In genomic region chr10:102608487-102608886, GRCh38 we compare ENCODE assay signal across 19 cellular contexts. TPM values are rescaled to one million over a fixed set of nuclear protein-coding genes. Genes with fewer than 3 reads are reported as not detected.
DNase-seq lines count a peak whose midpoint lies in the region; ATAC-seq and TF ChIP-seq lines count a peak whose summit lies in the region.
"Had no signal": no experiment of that assay in that cellular context is flagged by ENCODE, and none has a peak within 500 bp of the region (broad histone marks: within the 10 kb centered on the region; RNA-seq: fewer than 3 reads in every experiment).

No MANE protein-coding gene starts in this region.

- no peak overlapping the region for H2BK15ac ChIP-seq in H9 (ENCODE audit: low read depth, low read length)

- BruUV-seq in Caco-2 (replicated peaks; lab: Mats Ljungman, UMichigan), result no TSS peak

- no peak overlapping the region for H2BK12ac ChIP-seq in H9 (ENCODE audit: insufficient read length, low read depth, low read length)

- H3K9me3 Mint-ChIP-seq in activated CD8-positive, alpha-beta T cell treated with anti-CD3 and anti-CD28 coated beads for 36 hours, result no peaks in the 10 kb centered on the region
- no peaks in the 10 kb centered on the region for H3K9me3 Mint-ChIP-seq in activated CD8-positive, alpha-beta T cell treated with anti-CD3 and anti-CD28 coated beads, Interleukin-2, amount 10 ng/mL, durations not matched to agents 7 days and 5 days (ENCODE audit: insufficient read depth)
- no peaks in the 10 kb centered on the region for H3K9me3 Mint-ChIP-seq in H9
- no peaks in the 10 kb centered on the region for H3K9me3 Mint-ChIP-seq in stimulated activated naive B cell treated with anti-CD40 and anti-IgM and Interleukin-4, amounts not matched to agents 10 μg/mL and 1 μg/mL and 100 μg/mL, for 72 hours
- H3K9me3 Mint-ChIP-seq in Caco-2 (ENCODE audit: unreplicated experiment), result no peaks in the 10 kb centered on the region

- H3K27me3 ChIP-seq in H9 (ENCODE audit: insufficient read depth, low read length) (no peaks in the 10 kb centered on the region), brain microvascular endothelial cell (replicated peaks) (no peaks in the 10 kb centered on the region), MM.1S (replicated peaks; ENCODE audit: insufficient read depth, low read length) (no peaks in the 10 kb centered on the region), Caco-2 (replicated peaks; ENCODE audit: control insufficient read depth, insufficient read depth, low read length) (no peaks in the 10 kb centered on the region)
- H3K27me3 ChIP-seq: ascending aorta, upper lobe of left lung had no signal

- no peaks in the 10 kb centered on the region for H3K9me2 ChIP-seq in MM.1S (replicated peaks; ENCODE audit: insufficient read depth, low read length)

- no peaks in the 10 kb centered on the region for H3K23me2 ChIP-seq in H9 (ENCODE audit: insufficient read length, low read depth, low read length, poor library complexity, severe bottlenecking)

- H3K18ac ChIP-seq in H9 (ENCODE audit: insufficient read length, low read depth, low read length), result no peak overlapping the region

- H3F3A ChIP-seq in MM.1S (ENCODE audit: insufficient read depth, low read length), result no peaks in the 10 kb centered on the region

- no peak overlapping the region for H3K27ac Mint-ChIP-seq in activated CD8-positive, alpha-beta T cell treated with anti-CD3 and anti-CD28 coated beads for 36 hours
- no peak overlapping the region for H3K27ac Mint-ChIP-seq in activated CD8-positive, alpha-beta T cell treated with anti-CD3 and anti-CD28 coated beads, Interleukin-2, amount 10 ng/mL, durations not matched to agents 7 days and 5 days
- peak overlapping the region in 1 of 3 experiments; percentile 5; a peak in 2 of 7 replicates for H3K27ac Mint-ChIP-seq in H9
- peak overlapping the region; percentile 51 for H3K27ac Mint-ChIP-seq in stimulated activated naive B cell treated with anti-CD40 and anti-IgM and Interleukin-4, amounts not matched to agents 10 μg/mL and 1 μg/mL and 100 μg/mL, for 72 hours
- H3K27ac Mint-ChIP-seq in Caco-2 (ENCODE audit: unreplicated experiment), result no peak overlapping the region
- H3K27ac Mint-ChIP-seq: activated CD8-positive, alpha-beta memory T cell treated with anti-CD3 and anti-CD28 coated beads, Interleukin-2, amount 10 ng/mL, durations not matched to agents 7 days and 5 days had no signal

- in situ Hi-C loops in brain microvascular endothelial cell (cut with HindIII; ENCODE audit: low pct_ligation_motif_present, low sequenced_read_pairs), result no loop called here

- H2BK20ac ChIP-seq in H9 (ENCODE audit: low read depth, low read length, poor library complexity, severe bottlenecking), result no peak overlapping the region

- H3K56ac ChIP-seq in H9 (ENCODE audit: insufficient read length, low read depth, low read length), result no peak overlapping the region

- CTCF ChIA-PET in activated CD8-positive, alpha-beta T cell treated with anti-CD3 and anti-CD28 coated beads for 36 hours (lab: Charles Lee), result interaction anchor here (1.0 to 1.3 kb wide), 3 partner anchors 8 to 257 kb away, joined by 3 to 4 read pairs (median 4); no protein-coding TSS in a partner anchor
- CTCF ChIA-PET in activated CD8-positive, alpha-beta T cell treated with anti-CD3 and anti-CD28 coated beads, Interleukin-2, amount 10 ng/mL, durations not matched to agents 7 days and 5 days (lab: Charles Lee), result interaction anchor here (0.9 to 1.5 kb wide), 4 partner anchors 8 to 25 kb away, joined by 3 to 5 read pairs (median 4); no protein-coding TSS in a partner anchor
- CTCF ChIA-PET in Caco-2 (lab: Charles Lee), result interaction anchor here (1.0 kb wide), 1 partner anchor 36 kb away, joined by 4 read pairs; the partner anchor contains the start of gene TRIM8

- H3K4ac ChIP-seq in H9 (ENCODE audit: low read depth, low read length), result no peak overlapping the region

- H2AFZ ChIP-seq in H9 (ENCODE audit: low read length) (no peak overlapping the region), MM.1S (ENCODE audit: low read length) (no peak overlapping the region)

- H3K27ac ChIP-seq in H9 (ENCODE audit: insufficient read length, low read depth, low read length), result no peak overlapping the region
- H3K27ac ChIP-seq in brain microvascular endothelial cell, result no peak overlapping the region
- H3K27ac ChIP-seq in MM.1S (ENCODE audit: low read length), result no peak overlapping the region
- H3K27ac ChIP-seq: ascending aorta, upper lobe of left lung had no signal

- H2BK5ac ChIP-seq in H9 (ENCODE audit: insufficient read length, low read length), result no peak overlapping the region

- H3K4me3 ChIP-seq in brain microvascular endothelial cell (ENCODE audit: low read depth, low read length), result no peak overlapping the region
- no peak overlapping the region for H3K4me3 ChIP-seq in MM.1S (ENCODE audit: low read length)
- no peak overlapping the region for H3K4me3 ChIP-seq in Caco-2 (ENCODE audit: low read depth, low read length)
- H3K4me3 ChIP-seq: A549, ascending aorta, smooth muscle cell, upper lobe of left lung had no signal

- H3K79me1 ChIP-seq in H9 (ENCODE audit: insufficient read depth, low read depth, low read length, poor library complexity, severe bottlenecking), result no peaks in the 10 kb centered on the region

- no peak overlapping the region for H3K14ac ChIP-seq in H9 (ENCODE audit: insufficient read depth, low read length)

- no peak for ATAC-seq in activated CD8-positive, alpha-beta T cell treated with anti-CD3 and anti-CD28 coated beads for 36 hours
- no peak for ATAC-seq in activated CD8-positive, alpha-beta T cell treated with anti-CD3 and anti-CD28 coated beads, Interleukin-2, amount 10 ng/mL, durations not matched to agents 7 days and 5 days
- peak; percentile 55 to 88 for ATAC-seq in stimulated activated naive B cell treated with anti-CD40 and anti-IgM and Interleukin-4, amounts not matched to agents 10 μg/mL and 1 μg/mL and 100 μg/mL, for 72 hours (replicated peaks)
- ATAC-seq: A549; activated CD8-positive, alpha-beta memory T cell treated with anti-CD3 and anti-CD28 coated beads, Interleukin-2, amount 10 ng/mL, durations not matched to agents 7 days and 5 days had no signal

- no peak overlapping the region for H2AK5ac ChIP-seq in H9 (ENCODE audit: insufficient read length, low read length)

- peak; percentile 31 for DNase-seq in activated CD8-positive, alpha-beta T cell treated with anti-CD3 and anti-CD28 coated beads for 36 hours
- no peak for DNase-seq in activated CD8-positive, alpha-beta T cell treated with anti-CD3 and anti-CD28 coated beads, Interleukin-2, amount 10 ng/mL, durations not matched to agents 7 days and 5 days
- DNase-seq in H9, result no peak
- no peak for DNase-seq in brain microvascular endothelial cell
- DNase-seq in stimulated activated naive B cell treated with anti-CD40 and anti-IgM and Interleukin-4, amounts not matched to agents 10 μg/mL and 1 μg/mL and 100 μg/mL, for 72 hours, result no peak
- no peak for DNase-seq in MM.1S
- DNase-seq in NCI-H748 treated with DMSO at 0.1 percent for 48 hours (lab: John Stamatoyannopoulos, UW), result no peak
- no peak for DNase-seq in Caco-2
- DNase-seq: activated CD8-positive, alpha-beta memory T cell treated with anti-CD3 and anti-CD28 coated beads, Interleukin-2, amount 10 ng/mL, durations not matched to agents 7 days and 5 days; activated gamma-delta T cell treated with Interleukin-2 at 50 U/mL for 16 hours; dermis blood vessel endothelial cell; KBM-7; NCI-H1048; NCI-H2171 treated with DMSO at 0.1 percent for 48 hours; stimulated activated naive CD4-positive, alpha-beta T cell; upper lobe of left lung had no signal

- H3K4me2 ChIP-seq in H9 (ENCODE audit: insufficient read depth, insufficient read length, low read length) (no peak overlapping the region), MM.1S (ENCODE audit: low read depth, low read length) (no peak overlapping the region)
- H3K4me2 ChIP-seq: A549, smooth muscle cell had no signal

- H2BK120ac ChIP-seq in H9 (ENCODE audit: low read depth, low read length, poor library complexity, severe bottlenecking), result no peak overlapping the region

- H3K9me3 ChIP-seq in H9 (ENCODE audit: control insufficient read depth, low read depth, low read length) (no peaks in the 10 kb centered on the region), MM.1S (replicated peaks; ENCODE audit: insufficient read depth, low read length) (no peaks in the 10 kb centered on the region), Caco-2 (no peaks in the 10 kb centered on the region)
- H3K9me3 ChIP-seq: A549, ascending aorta, upper lobe of left lung had no signal

- intact Hi-C loops in activated CD8-positive, alpha-beta T cell treated with anti-CD3 and anti-CD28 coated beads for 36 hours (cut with micrococcal nuclease), result no loop called here
- intact Hi-C loops in Caco-2 (cut with micrococcal nuclease; ENCODE audit: unreplicated experiment), result no loop called here

- H3T11ph ChIP-seq in H9 (ENCODE audit: low read length), result no peak overlapping the region

- POLR2A ChIA-PET in activated CD8-positive, alpha-beta T cell treated with anti-CD3 and anti-CD28 coated beads for 36 hours (lab: Charles Lee), result interaction anchor here (1.0 kb wide), 1 partner anchor 10 kb away, joined by 4 read pairs; no protein-coding TSS in a partner anchor
- POLR2A ChIA-PET in activated CD8-positive, alpha-beta T cell treated with anti-CD3 and anti-CD28 coated beads, Interleukin-2, amount 10 ng/mL, durations not matched to agents 7 days and 5 days (lab: Charles Lee), result interaction anchor here (0.7 kb wide), 1 partner anchor 54 kb away, joined by 4 read pairs; no protein-coding TSS in a partner anchor
- POLR2A ChIA-PET in Caco-2 (lab: Charles Lee), result no interaction called here

- no peak overlapping the region for H4K8ac ChIP-seq in H9 (replicated peaks; ENCODE audit: insufficient read length, low read depth, low read length)

- WGBS in H9 (ENCODE audit: extremely low coverage, insufficient read length, low lambda C conversion rate), result no CpG with 5 or more reads among the region's 2 CpGs

- no peaks in the 10 kb centered on the region for H3K27me3 Mint-ChIP-seq in activated CD8-positive, alpha-beta T cell treated with anti-CD3 and anti-CD28 coated beads for 36 hours
- no peaks in the 10 kb centered on the region for H3K27me3 Mint-ChIP-seq in activated CD8-positive, alpha-beta T cell treated with anti-CD3 and anti-CD28 coated beads, Interleukin-2, amount 10 ng/mL, durations not matched to agents 7 days and 5 days (ENCODE audit: low read depth)
- H3K27me3 Mint-ChIP-seq in H9 (ENCODE audit: low read depth) (no peaks in the 10 kb centered on the region), Caco-2 (ENCODE audit: insufficient read depth, unreplicated experiment) (no peaks in the 10 kb centered on the region)
- no peaks in the 10 kb centered on the region for H3K27me3 Mint-ChIP-seq in stimulated activated naive B cell treated with anti-CD40 and anti-IgM and Interleukin-4, amounts not matched to agents 10 μg/mL and 1 μg/mL and 100 μg/mL, for 72 hours
- H3K27me3 Mint-ChIP-seq: activated CD8-positive, alpha-beta memory T cell treated with anti-CD3 and anti-CD28 coated beads, Interleukin-2, amount 10 ng/mL, durations not matched to agents 7 days and 5 days had no signal

- H3K4me1 Mint-ChIP-seq in activated CD8-positive, alpha-beta T cell treated with anti-CD3 and anti-CD28 coated beads for 36 hours (ENCODE audit: low read depth), result peaks cover 40% of the 10 kb centered on the region
- H3K4me1 Mint-ChIP-seq in activated CD8-positive, alpha-beta T cell treated with anti-CD3 and anti-CD28 coated beads, Interleukin-2, amount 10 ng/mL, durations not matched to agents 7 days and 5 days (ENCODE audit: low read depth), result peaks cover 29% of the 10 kb centered on the region
- peaks cover 0 to 7% of the 10 kb centered on the region in 2 experiments; a peak in 2 of 4 replicates for H3K4me1 Mint-ChIP-seq in H9
- peaks cover 10 to 31% of the 10 kb centered on the region in 2 donors for H3K4me1 Mint-ChIP-seq in stimulated activated naive B cell treated with anti-CD40 and anti-IgM and Interleukin-4, amounts not matched to agents 10 μg/mL and 1 μg/mL and 100 μg/mL, for 72 hours
- no peaks in the 10 kb centered on the region for H3K4me1 Mint-ChIP-seq in Caco-2 (ENCODE audit: low read depth, unreplicated experiment)

- H4K5ac ChIP-seq in H9 (ENCODE audit: insufficient read length, low read depth, low read length), result no peak overlapping the region

- no peaks in the 10 kb centered on the region for H3K79me2 ChIP-seq in H9 (ENCODE audit: insufficient read depth, low read length)
- H3K79me2 ChIP-seq in MM.1S (ENCODE audit: low read length), result no peaks in the 10 kb centered on the region

- no peak overlapping the region for H3K9ac ChIP-seq in H9 (ENCODE audit: extremely low read depth, insufficient read length, low read length)
- H3K9ac ChIP-seq in MM.1S (ENCODE audit: low read length), result no peak overlapping the region

- no peak for TF ChIP-seq CTCF in activated CD8-positive, alpha-beta T cell treated with anti-CD3 and anti-CD28 coated beads for 36 hours (IDR thresholded peaks at IDR 0.05)
- peak; percentile 43 for TF ChIP-seq CTCF in H9 (conservative IDR thresholded peaks at IDR 0.05)
- TF ChIP-seq CTCF in brain microvascular endothelial cell (IDR thresholded peaks at IDR 0.05; ENCODE audit: low read depth, low read length, missing control alignments), result peak; percentile 46
- TF ChIP-seq CTCF in MM.1S (IDR thresholded peaks at IDR 0.05; ENCODE audit: low read length), result no peak
- no peak for TF ChIP-seq CTCF in Caco-2 (IDR thresholded peaks at IDR 0.05; ENCODE audit: insufficient read depth in 1 of 2, low read depth in 1 of 2, low read length in 1 of 2, severe bottlenecking in 1 of 2, unreplicated experiment in 1 of 2)

- H4K20me1 ChIP-seq in H9 (ENCODE audit: control insufficient read depth, insufficient read depth, insufficient read length) (no peaks in the 10 kb centered on the region), MM.1S (ENCODE audit: insufficient read depth, low read length) (no peaks in the 10 kb centered on the region)

- H3K4me1 ChIP-seq in H9 (ENCODE audit: insufficient read depth, low read length) (no peaks in the 10 kb centered on the region), MM.1S (ENCODE audit: low read length) (no peaks in the 10 kb centered on the region), Caco-2 (peaks cover 15% of the 10 kb centered on the region)

- no peak overlapping the region for H3K23ac ChIP-seq in H9 (ENCODE audit: insufficient read length, low read depth, low read length)

- H3K4me3 Mint-ChIP-seq in activated CD8-positive, alpha-beta T cell treated with anti-CD3 and anti-CD28 coated beads for 36 hours, result no peak overlapping the region
- H3K4me3 Mint-ChIP-seq in activated CD8-positive, alpha-beta T cell treated with anti-CD3 and anti-CD28 coated beads, Interleukin-2, amount 10 ng/mL, durations not matched to agents 7 days and 5 days, result no peak overlapping the region
- H3K4me3 Mint-ChIP-seq in H9, result no peak overlapping the region
- H3K4me3 Mint-ChIP-seq in stimulated activated naive B cell treated with anti-CD40 and anti-IgM and Interleukin-4, amounts not matched to agents 10 μg/mL and 1 μg/mL and 100 μg/mL, for 72 hours, result no peak overlapping the region
- H3K4me3 Mint-ChIP-seq in Caco-2 (ENCODE audit: unreplicated experiment), result no peak overlapping the region
- H3K4me3 Mint-ChIP-seq: activated CD8-positive, alpha-beta memory T cell treated with anti-CD3 and anti-CD28 coated beads, Interleukin-2, amount 10 ng/mL, durations not matched to agents 7 days and 5 days had no signal

- H3K36me3 Mint-ChIP-seq in activated CD8-positive, alpha-beta T cell treated with anti-CD3 and anti-CD28 coated beads for 36 hours (ENCODE audit: low read depth), result no peaks in the 10 kb centered on the region
- H3K36me3 Mint-ChIP-seq in activated CD8-positive, alpha-beta T cell treated with anti-CD3 and anti-CD28 coated beads, Interleukin-2, amount 10 ng/mL, durations not matched to agents 7 days and 5 days (ENCODE audit: low read depth), result peaks cover 4% of the 10 kb centered on the region
- H3K36me3 Mint-ChIP-seq in H9 (ENCODE audit: insufficient read depth in 1 of 3, low read depth in 3 of 3), result peaks cover 0 to 4% (median 0%) of the 10 kb centered on the region in 3 experiments; a peak in 2 of 7 replicates
- peaks cover 20 to 23% of the 10 kb centered on the region in 2 donors for H3K36me3 Mint-ChIP-seq in stimulated activated naive B cell treated with anti-CD40 and anti-IgM and Interleukin-4, amounts not matched to agents 10 μg/mL and 1 μg/mL and 100 μg/mL, for 72 hours
- no peaks in the 10 kb centered on the region for H3K36me3 Mint-ChIP-seq in Caco-2 (ENCODE audit: insufficient read depth, unreplicated experiment)

- H3K36me3 ChIP-seq in brain microvascular endothelial cell (replicated peaks) (no peaks in the 10 kb centered on the region), MM.1S (replicated peaks; ENCODE audit: insufficient read depth, low read length) (no peaks in the 10 kb centered on the region), Caco-2 (ENCODE audit: control insufficient read depth, insufficient read depth, low read length) (no peaks in the 10 kb centered on the region; the same call in 1 of the 2 replicates)

- no peak overlapping the region for H4K91ac ChIP-seq in H9 (ENCODE audit: insufficient read length, low read depth, low read length)

RNA-seq across cellular contexts. Expression of gene TRIM8, which starts 35.8 kb away (rescaled TPM):
- 10 to 100 TPM; 39.5 to 39.8 TPM for total RNA-seq in activated CD8-positive, alpha-beta T cell treated with anti-CD3 and anti-CD28 coated beads for 36 hours
- 10 to 100 TPM; 45.0 to 47.1 TPM for total RNA-seq in activated CD8-positive, alpha-beta T cell treated with anti-CD3 and anti-CD28 coated beads, Interleukin-2, amount 10 ng/mL, durations not matched to agents 7 days and 5 days
- 37.0 and 40.6 TPM in 2 replicates for total RNA-seq in H9 (2021)
- 40.9 and 44.4 TPM in 2 replicates for total RNA-seq in Caco-2 (2022)

Comparison
In these comparisons a context has a peak if more than half of its experiments do, and no peak if none do; other contexts are left out.
1. ATAC-seq: peak in stimulated activated naive B cell treated with anti-CD40 and anti-IgM and Interleukin-4, amounts not matched to agents 10 μg/mL and 1 μg/mL and 100 μg/mL, for 72 hours (2 of 2); none in activated CD8-positive, alpha-beta T cell treated with anti-CD3 and anti-CD28 coated beads for 36 hours (single experiment) and activated CD8-positive, alpha-beta T cell treated with anti-CD3 and anti-CD28 coated beads, Interleukin-2, amount 10 ng/mL, durations not matched to agents 7 days and 5 days (single experiment).
2. CTCF ChIP-seq: peak in H9 (single experiment) and brain microvascular endothelial cell (single experiment); none in activated CD8-positive, alpha-beta T cell treated with anti-CD3 and anti-CD28 coated beads for 36 hours (single experiment), MM.1S (single experiment) and Caco-2 (0 of 2).